In genomic region chr10:7700577-7701125, GRCh38 we compare ENCODE assay signal across 1 cellular context.
TF ChIP-seq lines count a peak whose summit lies in the region.

No MANE protein-coding gene starts in this region.

TF ChIP-seq in HepG2, 621 proteins besides CTCF, POLR2A, EP300 and RAD21 (continued from another document and continues in another):
- no peak for TF ChIP-seq TGIF2 (CRISPR knock-in tag; IDR thresholded peaks at IDR 0.05)
- no peak for TF ChIP-seq ETS1 (CRISPR knock-in tag; IDR thresholded peaks at IDR 0.05)
- TF ChIP-seq KMT2B (CRISPR knock-in tag; IDR thresholded peaks at IDR 0.05): no peak
- 0 out of 2 replicates have a peak, but pooled peaks have one; percentile 32 for TF ChIP-seq CBX5 (CRISPR knock-in tag; IDR thresholded peaks at IDR 0.05; ENCODE audit: borderline replicate concordance)
- peak; percentile 71; the same call in 1 of the 2 replicates for TF ChIP-seq ZSCAN29 (CRISPR knock-in tag; conservative IDR thresholded peaks at IDR 0.05)
- no peak for TF ChIP-seq ZNF792 (CRISPR knock-in tag; IDR thresholded peaks at IDR 0.05)
- no peak; the same call in 1 of the 2 replicates for TF ChIP-seq ZNF512B (CRISPR knock-in tag; IDR thresholded peaks at IDR 0.05; ENCODE audit: borderline replicate concordance)
- no peak for TF ChIP-seq ZIK1 (CRISPR knock-in tag; IDR thresholded peaks at IDR 0.05; ENCODE audit: borderline replicate concordance, low read depth)
- peak; percentile 94 for TF ChIP-seq SKI (IDR thresholded peaks at IDR 0.05; ENCODE audit: partially characterized antibody)
- no peak for TF ChIP-seq ZNF550 (CRISPR knock-in tag; IDR thresholded peaks at IDR 0.05; ENCODE audit: borderline replicate concordance)
- no peak for TF ChIP-seq ZNF407 (CRISPR knock-in tag; IDR thresholded peaks at IDR 0.05; ENCODE audit: not compliant biosample characterization)
- no peak for TF ChIP-seq CENPT (CRISPR knock-in tag; IDR thresholded peaks at IDR 0.05; ENCODE audit: low read depth)
- TF ChIP-seq RBFOX2 (IDR thresholded peaks at IDR 0.05; ENCODE audit: low read depth, low read length): no peak
- no peak for TF ChIP-seq ZNF83 (CRISPR knock-in tag; IDR thresholded peaks at IDR 0.05; ENCODE audit: borderline replicate concordance)
- peak; percentile 90 for TF ChIP-seq PHF21A (CRISPR knock-in tag; IDR thresholded peaks at IDR 0.05)
- TF ChIP-seq PHB2 (IDR thresholded peaks at IDR 0.05; ENCODE audit: partially characterized antibody): no peak
- peak; percentile 80; the same call in 1 of the 2 replicates for TF ChIP-seq MEIS1 (CRISPR knock-in tag; IDR thresholded peaks at IDR 0.05; ENCODE audit: borderline replicate concordance)
- TF ChIP-seq ZHX2 (IDR thresholded peaks at IDR 0.05; ENCODE audit: low read depth): 0 out of 2 replicates have a peak, but pooled peaks have one; percentile 17
- peak; percentile 63; the same call in 1 of the 2 replicates for TF ChIP-seq ZHX2 (CRISPR knock-in tag; IDR thresholded peaks at IDR 0.05; ENCODE audit: borderline replicate concordance)
- no peak for TF ChIP-seq HBP1 (CRISPR knock-in tag; IDR thresholded peaks at IDR 0.05; ENCODE audit: low read depth)
- no peak for TF ChIP-seq FIP1L1 (IDR thresholded peaks at IDR 0.05; ENCODE audit: borderline replicate concordance, insufficient read depth, low read depth, low read length)
- TF ChIP-seq CREM (IDR thresholded peaks at IDR 0.05): peak; percentile 95
- TF ChIP-seq CREM (CRISPR knock-in tag; IDR thresholded peaks at IDR 0.05): no peak
- TF ChIP-seq ZNF317 (CRISPR knock-in tag; IDR thresholded peaks at IDR 0.05): no peak
- no peak for TF ChIP-seq ZNF678 (CRISPR knock-in tag; IDR thresholded peaks at IDR 0.05)
- no peak for TF ChIP-seq ZSCAN21 (CRISPR knock-in tag; IDR thresholded peaks at IDR 0.05; ENCODE audit: borderline replicate concordance)
- TF ChIP-seq ZNF747 (CRISPR knock-in tag; IDR thresholded peaks at IDR 0.05; ENCODE audit: borderline replicate concordance): no peak
- no peak for TF ChIP-seq ZNF790 (CRISPR knock-in tag; IDR thresholded peaks at IDR 0.05; ENCODE audit: borderline replicate concordance)
- TF ChIP-seq TRAFD1 (CRISPR knock-in tag; IDR thresholded peaks at IDR 0.05; ENCODE audit: borderline replicate concordance): no peak
